ENCODE assay signal across 8 cellular contexts in genomic region chr5:179803651-179804598, GRCh38. TPM values are rescaled to one million over a fixed set of nuclear protein-coding genes. Genes with fewer than 3 reads are reported as not detected.
DNase-seq lines count a peak whose midpoint lies in the region; ATAC-seq and TF ChIP-seq lines count a peak whose summit lies in the region.

No MANE protein-coding gene starts in this region.

- no peaks in the 10 kb centered on the region for H3K27me3 ChIP-seq in DOHH2 (ENCODE audit: control insufficient read depth, low read length)

- H3K4me1 Mint-ChIP-seq in natural killer cell, result peaks cover 13 to 29% of the 10 kb centered on the region in 2 donors

- no peak for TF ChIP-seq CTCF in DOHH2 (IDR thresholded peaks at IDR 0.05; ENCODE audit: low read depth, low read length, poor library complexity, severe bottlenecking)
- TF ChIP-seq CTCF in natural killer cell (IDR thresholded peaks at IDR 0.05), result no peak

- peaks cover 6% of the 10 kb centered on the region; the same call in 1 of the 2 replicates for H3F3A ChIP-seq in DOHH2 (ENCODE audit: control insufficient read depth, insufficient read depth)

- DNase-seq in MV-4-11 (lab: John Stamatoyannopoulos, UW) (peak; percentile 89), natural killer cell (peak; percentile 20), NCI-H1930 (lab: John Stamatoyannopoulos, UW) (no peak), NCI-H1105 treated with DMSO at 0.1 percent for 48 hours (lab: John Stamatoyannopoulos, UW) (no peak), nucleus accumbens (lab: John Stamatoyannopoulos, UW) (no peak)
- peak; percentile 60 to 81 for DNase-seq in activated naive CD4-positive, alpha-beta T cell treated with anti-CD3 and anti-CD28 coated beads, Interleukin-2, amount 50 U/mL, for 72 hours (ENCODE audit: low spot score in 2 of 2)

- H3K4me3 Mint-ChIP-seq in natural killer cell, result no peak overlapping the region

- peak overlapping the region; percentile 57 to 74 for H3K27ac Mint-ChIP-seq in activated naive CD4-positive, alpha-beta T cell treated with anti-CD3 and anti-CD28 coated beads, Interleukin-2, amount 50 U/mL, for 72 hours
- H3K27ac Mint-ChIP-seq in natural killer cell, result peak overlapping the region in 1 of 2 donors; percentile 82

- H3K4me2 ChIP-seq in DOHH2 (ENCODE audit: low read length), result 0 out of 2 replicates have a peak overlapping the region, but pooled peaks have one; percentile 21

- peaks cover 26% of the 10 kb centered on the region for H3K4me1 ChIP-seq in DOHH2 (ENCODE audit: control insufficient read depth, low read length)

- H3K36me3 Mint-ChIP-seq in activated naive CD4-positive, alpha-beta T cell treated with anti-CD3 and anti-CD28 coated beads, Interleukin-2, amount 50 U/mL, for 72 hours, result peaks cover 0 to 6% of the 10 kb centered on the region in 2 donors
- H3K36me3 Mint-ChIP-seq in natural killer cell, result no peaks in the 10 kb centered on the region

- ATAC-seq in activated naive CD4-positive, alpha-beta T cell treated with anti-CD3 and anti-CD28 coated beads, Interleukin-2, amount 50 U/mL, for 72 hours, result peak; percentile 57 to 74
- ATAC-seq in natural killer cell (no peak), HG03571 (IDR thresholded peaks at IDR 0.05; ENCODE audit: unreplicated experiment) (no peak)

- H3K27me3 Mint-ChIP-seq in natural killer cell (ENCODE audit: low read depth in 2 of 2), result no peaks in the 10 kb centered on the region

- H3K27ac ChIP-seq in DOHH2 (ENCODE audit: low read depth, low read length), result no peak overlapping the region

- no peak overlapping the region for H3K4me3 ChIP-seq in DOHH2 (ENCODE audit: low read length)

- no peaks in the 10 kb centered on the region for H4K20me1 ChIP-seq in DOHH2 (ENCODE audit: control insufficient read depth, insufficient read depth, low read depth, low read length)

- H3K9me3 ChIP-seq in DOHH2 (ENCODE audit: control insufficient read depth, insufficient read depth, low read length), result no peaks in the 10 kb centered on the region

- no peaks in the 10 kb centered on the region for H3K9me3 Mint-ChIP-seq in activated naive CD4-positive, alpha-beta T cell treated with anti-CD3 and anti-CD28 coated beads, Interleukin-2, amount 50 U/mL, for 72 hours
- H3K9me3 Mint-ChIP-seq in natural killer cell, result no peaks in the 10 kb centered on the region

- intact Hi-C loops in natural killer cell (cut with micrococcal nuclease), result loop anchor here (2.0 kb wide), 3 partner anchors 55 to 287 kb away; partner anchors contain the start of genes MRNIP and TBC1D9B

- no peaks in the 10 kb centered on the region for H3K9me2 ChIP-seq in DOHH2 (replicated peaks; ENCODE audit: control insufficient read depth, low read length)

- peaks cover 37% of the 10 kb centered on the region for H3K79me2 ChIP-seq in DOHH2 (ENCODE audit: control insufficient read depth, low read length)

- peaks cover 19% of the 10 kb centered on the region; the same call in 1 of the 2 replicates for H3K36me3 ChIP-seq in DOHH2 (ENCODE audit: control insufficient read depth, low read length)

RNA-seq across cellular contexts. Expression of gene MGAT4B, which starts 2.7 kb away (rescaled TPM):
- 10 to 100 TPM; 23.7 to 87.6 TPM for total RNA-seq in activated naive CD4-positive, alpha-beta T cell treated with anti-CD3 and anti-CD28 coated beads, Interleukin-2, amount 50 U/mL, for 72 hours
- 100 to 1,000 TPM; 143 to 159 (median 144) TPM for total RNA-seq in natural killer cell

RNA-seq across cellular contexts. Expression of gene LTC4S, which starts 10.1 kb away (rescaled TPM):
- total RNA-seq in activated naive CD4-positive, alpha-beta T cell treated with anti-CD3 and anti-CD28 coated beads, Interleukin-2, amount 50 U/mL, for 72 hours, result 1 to 10 TPM in 1 of 2 donors, under 1 TPM in 1; 0.52 to 1.1 TPM
- 1 to 10 TPM; 3.0 to 5.4 (median 3.5) TPM for total RNA-seq in natural killer cell

RNA-seq across cellular contexts. Expression of gene SQSTM1, which starts 16.8 kb away (rescaled TPM):
- 100 to 1,000 TPM; 120 to 163 TPM for total RNA-seq in activated naive CD4-positive, alpha-beta T cell treated with anti-CD3 and anti-CD28 coated beads, Interleukin-2, amount 50 U/mL, for 72 hours
- 100 to 1,000 TPM; 474 to 707 (median 657) TPM for total RNA-seq in natural killer cell

RNA-seq across cellular contexts. Expression of gene MRNIP, which starts 54.7 kb away (rescaled TPM):
- total RNA-seq in activated naive CD4-positive, alpha-beta T cell treated with anti-CD3 and anti-CD28 coated beads, Interleukin-2, amount 50 U/mL, for 72 hours, result 10 to 100 TPM; 15.0 to 25.1 TPM
- 10 to 100 TPM; 19.7 to 40.2 (median 25.4) TPM for total RNA-seq in natural killer cell

Comparison
In these comparisons a context has a peak if more than half of its experiments do, and no peak if none do; other contexts are left out.
1. DNase-seq: peak in MV-4-11 (single experiment), activated naive CD4-positive, alpha-beta T cell treated with anti-CD3 and anti-CD28 coated beads, Interleukin-2, amount 50 U/mL, for 72 hours (2 of 2) and natural killer cell (single experiment); none in NCI-H1930 (0 of 2), NCI-H1105 treated with DMSO at 0.1 percent for 48 hours (single experiment) and nucleus accumbens (0 of 56).
2. ATAC-seq: peak in activated naive CD4-positive, alpha-beta T cell treated with anti-CD3 and anti-CD28 coated beads, Interleukin-2, amount 50 U/mL, for 72 hours (2 of 2); none in natural killer cell (0 of 3) and HG03571 (single experiment).